8 cellular contexts compared by ENCODE assay signal in the genomic region with DNA sequence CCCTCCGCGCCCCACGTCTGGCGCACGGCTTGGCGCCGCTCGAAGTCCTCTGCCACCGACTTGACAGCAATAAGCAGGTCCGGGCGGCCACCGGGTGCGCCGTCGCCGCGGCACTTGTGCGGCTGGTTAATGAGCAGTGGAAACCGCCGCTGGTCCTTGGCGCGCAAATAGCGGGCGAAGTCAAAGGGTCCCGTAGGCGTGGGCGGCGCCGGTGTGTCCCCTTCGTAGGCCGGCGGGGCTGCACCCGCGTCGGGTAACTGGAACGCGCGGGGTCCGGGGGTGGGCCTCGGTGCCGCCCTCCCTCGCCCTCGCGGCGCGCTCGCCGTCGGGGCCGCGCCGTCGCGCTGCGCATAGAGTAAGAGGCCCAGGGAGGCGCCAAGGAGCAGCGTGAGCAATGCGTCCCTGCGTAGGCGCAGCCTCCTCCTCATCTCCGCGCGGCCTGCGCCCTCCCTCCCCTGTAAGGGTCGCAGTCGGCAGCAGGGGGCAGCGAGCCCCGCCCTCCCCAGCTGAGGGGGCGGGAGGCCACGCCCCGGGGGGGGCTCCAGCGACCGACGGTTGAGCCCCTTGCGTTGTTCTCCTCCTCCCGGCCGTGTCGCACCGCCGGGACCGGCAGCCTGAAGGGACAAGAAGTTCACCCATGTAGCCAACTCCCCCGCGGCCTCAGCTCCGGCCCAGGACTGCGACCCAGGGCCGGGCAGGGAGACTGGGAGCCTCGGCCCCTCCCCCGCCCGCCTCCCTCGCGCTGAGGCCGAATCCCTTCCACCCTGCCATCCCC. TPM values are rescaled to one million over a fixed set of nuclear protein-coding genes. Genes with fewer than 3 reads are reported as not detected.
DNase-seq lines count a peak whose midpoint lies in the region; ATAC-seq and TF ChIP-seq lines count a peak whose summit lies in the region.

No MANE protein-coding gene starts in this region.

- peak overlapping the region; percentile 76 for H3K4me3 Mint-ChIP-seq in stimulated activated memory B cell treated with anti-CD40 and anti-IgM and Interleukin-4, amounts not matched to agents 10 μg/mL and 1 μg/mL and 100 μg/mL, for 72 hours

- peak overlapping the region; percentile 30 for H3K27ac Mint-ChIP-seq in stimulated activated memory B cell treated with anti-CD40 and anti-IgM and Interleukin-4, amounts not matched to agents 10 μg/mL and 1 μg/mL and 100 μg/mL, for 72 hours

- POLR2A ChIA-PET in GM10248 (lab: Yijun Ruan, JAX) (interaction anchor here (0.7 to 1.0 kb wide), 3 partner anchors 9 to 132 kb away, joined by 3 to 5 read pairs (median 4); no protein-coding TSS in a partner anchor), HEK293 (lab: Yijun Ruan, JAX) (interaction anchor here (0.8 kb wide), 1 partner anchor 34 kb away, joined by 3 read pairs; no protein-coding TSS in a partner anchor)

- H3K4me1 ChIP-seq in HEK293 (ENCODE audit: control insufficient read depth, insufficient read depth, low read length): 0 out of 2 replicates have a peak, but pooled peaks cover 3% of the 10 kb centered on the region

- peak; percentile 78 for DNase-seq in GM10248 (ENCODE audit: extremely low spot score)
- peak; percentile 62 for DNase-seq in RPMI7951 (ENCODE audit: low read depth)
- peak in 2 of 61 donors; percentile 31 to 42 for DNase-seq in caudate nucleus (lab: John Stamatoyannopoulos, UW)
- DNase-seq in left colon: peak in 1 of 2 donors; percentile 49
- no peak for DNase-seq in DMS79 (lab: John Stamatoyannopoulos, UW)

- H3K9me3 ChIP-seq in HEK293 (ENCODE audit: control insufficient read depth, insufficient read depth, low read depth, low read length): no peaks in the 10 kb centered on the region

- H3K27me3 Mint-ChIP-seq in stimulated activated memory B cell treated with anti-CD40 and anti-IgM and Interleukin-4, amounts not matched to agents 10 μg/mL and 1 μg/mL and 100 μg/mL, for 72 hours: peaks cover 29% of the 10 kb centered on the region

- ATAC-seq in left colon (peak; percentile 53), GM18520 (IDR thresholded peaks at IDR 0.05; ENCODE audit: unreplicated experiment) (no peak)
- ATAC-seq in stimulated activated memory B cell treated with anti-CD40 and anti-IgM and Interleukin-4, amounts not matched to agents 10 μg/mL and 1 μg/mL and 100 μg/mL, for 72 hours: peak; percentile 49

- H3K4me1 Mint-ChIP-seq in stimulated activated memory B cell treated with anti-CD40 and anti-IgM and Interleukin-4, amounts not matched to agents 10 μg/mL and 1 μg/mL and 100 μg/mL, for 72 hours: peaks cover 26% of the 10 kb centered on the region

- CTCF ChIA-PET in GM10248 (lab: Yijun Ruan, JAX): interaction anchor here (0.7 to 11.2 kb wide), 11 partner anchors 10 to 196 kb away, joined by 3 to 207 read pairs (median 6); a partner anchor contains a TSS
- CTCF ChIA-PET in HEK293 (lab: Yijun Ruan, JAX): interaction anchor here (0.7 to 1.4 kb wide), 2 partner anchors 46 to 164 kb away, joined by 3 read pairs; no protein-coding TSS in a partner anchor

- peaks cover 0 to 45% of the 10 kb centered on the region in 2 experiments; a peak in 1 of 3 replicates for H3K36me3 ChIP-seq in HEK293 (ENCODE audit: control insufficient read depth in 2 of 2, insufficient read depth in 1 of 2, low read length in 2 of 2)

- H3K27ac ChIP-seq in HEK293 (ENCODE audit: extremely low read depth, low read depth, low read length): no peak overlapping the region
- H3K27ac ChIP-seq in caudate nucleus (ENCODE audit: low read depth, low read length): peak overlapping the region; percentile 70

- no peaks in the 10 kb centered on the region for H3K9me3 Mint-ChIP-seq in stimulated activated memory B cell treated with anti-CD40 and anti-IgM and Interleukin-4, amounts not matched to agents 10 μg/mL and 1 μg/mL and 100 μg/mL, for 72 hours

- H3K36me3 Mint-ChIP-seq in stimulated activated memory B cell treated with anti-CD40 and anti-IgM and Interleukin-4, amounts not matched to agents 10 μg/mL and 1 μg/mL and 100 μg/mL, for 72 hours: peaks cover 43% of the 10 kb centered on the region

- TF ChIP-seq CTCF in GM10248 (IDR thresholded peaks at IDR 0.05; ENCODE audit: control extremely low read depth, extremely low read depth, low read depth, missing control alignments) (no peak), HEK293 (tag by site-specific recombination; IDR thresholded peaks at IDR 0.05) (no peak)

- H3K4me3 ChIP-seq in HEK293 (ENCODE audit: low read depth, low read length): peak overlapping the region; percentile 31

- intact Hi-C loops in left colon (cut with DNase I, micrococcal nuclease): loop anchor here in 1 of 2 donors (10.0 kb wide), 1 partner anchor 175 kb away; no protein-coding TSS in a partner anchor

TF ChIP-seq in HEK293, 187 proteins besides CTCF, POLR2A, EP300 and RAD21:
- TF ChIP-seq, protein P1, sequence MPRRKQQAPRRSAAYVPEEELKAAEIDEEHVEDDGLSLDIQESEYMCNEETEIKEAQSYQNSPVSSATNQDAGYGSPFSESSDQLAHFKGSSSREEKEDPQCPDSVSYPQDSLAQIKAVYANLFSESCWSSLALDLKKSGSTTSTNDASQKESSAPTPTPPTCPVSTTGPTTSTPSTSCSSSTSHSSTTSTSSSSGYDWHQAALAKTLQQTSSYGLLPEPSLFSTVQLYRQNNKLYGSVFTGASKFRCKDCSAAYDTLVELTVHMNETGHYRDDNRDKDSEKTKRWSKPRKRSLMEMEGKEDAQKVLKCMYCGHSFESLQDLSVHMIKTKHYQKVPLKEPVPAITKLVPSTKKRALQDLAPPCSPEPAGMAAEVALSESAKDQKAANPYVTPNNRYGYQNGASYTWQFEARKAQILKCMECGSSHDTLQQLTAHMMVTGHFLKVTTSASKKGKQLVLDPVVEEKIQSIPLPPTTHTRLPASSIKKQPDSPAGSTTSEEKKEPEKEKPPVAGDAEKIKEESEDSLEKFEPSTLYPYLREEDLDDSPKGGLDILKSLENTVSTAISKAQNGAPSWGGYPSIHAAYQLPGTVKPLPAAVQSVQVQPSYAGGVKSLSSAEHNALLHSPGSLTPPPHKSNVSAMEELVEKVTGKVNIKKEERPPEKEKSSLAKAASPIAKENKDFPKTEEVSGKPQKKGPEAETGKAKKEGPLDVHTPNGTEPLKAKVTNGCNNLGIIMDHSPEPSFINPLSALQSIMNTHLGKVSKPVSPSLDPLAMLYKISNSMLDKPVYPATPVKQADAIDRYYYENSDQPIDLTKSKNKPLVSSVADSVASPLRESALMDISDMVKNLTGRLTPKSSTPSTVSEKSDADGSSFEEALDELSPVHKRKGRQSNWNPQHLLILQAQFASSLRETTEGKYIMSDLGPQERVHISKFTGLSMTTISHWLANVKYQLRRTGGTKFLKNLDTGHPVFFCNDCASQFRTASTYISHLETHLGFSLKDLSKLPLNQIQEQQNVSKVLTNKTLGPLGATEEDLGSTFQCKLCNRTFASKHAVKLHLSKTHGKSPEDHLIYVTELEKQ (tag by site-specific recombination; IDR thresholded peaks at IDR 0.05; ENCODE audit: borderline replicate concordance): no peak
- TF ChIP-seq, protein P2, sequence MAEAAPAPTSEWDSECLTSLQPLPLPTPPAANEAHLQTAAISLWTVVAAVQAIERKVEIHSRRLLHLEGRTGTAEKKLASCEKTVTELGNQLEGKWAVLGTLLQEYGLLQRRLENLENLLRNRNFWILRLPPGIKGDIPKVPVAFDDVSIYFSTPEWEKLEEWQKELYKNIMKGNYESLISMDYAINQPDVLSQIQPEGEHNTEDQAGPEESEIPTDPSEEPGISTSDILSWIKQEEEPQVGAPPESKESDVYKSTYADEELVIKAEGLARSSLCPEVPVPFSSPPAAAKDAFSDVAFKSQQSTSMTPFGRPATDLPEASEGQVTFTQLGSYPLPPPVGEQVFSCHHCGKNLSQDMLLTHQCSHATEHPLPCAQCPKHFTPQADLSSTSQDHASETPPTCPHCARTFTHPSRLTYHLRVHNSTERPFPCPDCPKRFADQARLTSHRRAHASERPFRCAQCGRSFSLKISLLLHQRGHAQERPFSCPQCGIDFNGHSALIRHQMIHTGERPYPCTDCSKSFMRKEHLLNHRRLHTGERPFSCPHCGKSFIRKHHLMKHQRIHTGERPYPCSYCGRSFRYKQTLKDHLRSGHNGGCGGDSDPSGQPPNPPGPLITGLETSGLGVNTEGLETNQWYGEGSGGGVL (tag by site-specific recombination; IDR thresholded peaks at IDR 0.05): 0 out of 2 replicates have a peak, but pooled peaks have one; percentile 34
- peak; percentile 40 for TF ChIP-seq KLF1 (tag by site-specific recombination; IDR thresholded peaks at IDR 0.05)
- TF ChIP-seq KLF8 (tag by site-specific recombination; IDR thresholded peaks at IDR 0.05): peak; percentile 42; the same call in 1 of the 2 replicates
- TF ChIP-seq KLF16 (tag by site-specific recombination; IDR thresholded peaks at IDR 0.05): no peak
- TF ChIP-seq KLF9 (tag by site-specific recombination; IDR thresholded peaks at IDR 0.05; ENCODE audit: low read depth): peak; percentile 72
- peak; percentile 45; the same call in 1 of the 2 replicates for TF ChIP-seq GLIS1 (tag by site-specific recombination; IDR thresholded peaks at IDR 0.05)
TF ChIP-seq in HEK293: peak in this region for 5.

RNA-seq across cellular contexts. Expression of a gene that starts 0.6 kb away (rescaled TPM):
- 24.0 and 25.6 TPM in 2 replicates for total RNA-seq in RPMI7951 (2014; rRNA removed; shearing (Covaris generic))
- total RNA-seq in left colon: 1 to 10 TPM; 2.9 to 4.3 TPM

RNA-seq across cellular contexts. Expression of a gene that starts 9.5 kb away (rescaled TPM):
- 13.0 and 29.5 TPM in 2 replicates for total RNA-seq in RPMI7951 (2014; rRNA removed; shearing (Covaris generic))
- 10 to 100 TPM; 25.5 to 27.4 TPM for total RNA-seq in left colon

RNA-seq across cellular contexts. Expression of a gene that starts 9.5 kb away (rescaled TPM):
- total RNA-seq in RPMI7951 (2014; rRNA removed; shearing (Covaris generic)): 4.2 and 10.2 TPM in 2 replicates
- 10 to 100 TPM; 20.2 to 23.0 TPM for total RNA-seq in left colon

RNA-seq across cellular contexts. Expression of a gene that starts 14.3 kb away (rescaled TPM):
- 3.7 and 4.7 TPM in 2 replicates for total RNA-seq in RPMI7951 (2014; rRNA removed; shearing (Covaris generic))
- 10 to 100 TPM; 36.5 to 39.2 TPM for total RNA-seq in left colon

RNA-seq across cellular contexts. Expression of a gene that starts 20.1 kb away (rescaled TPM):
- 29.4 and 32.3 TPM in 2 replicates for total RNA-seq in RPMI7951 (2014; rRNA removed; shearing (Covaris generic))
- 10 to 100 TPM; 23.1 to 30.2 TPM for total RNA-seq in left colon
